21 cellular contexts compared by ENCODE assay signal in the genomic region with DNA sequence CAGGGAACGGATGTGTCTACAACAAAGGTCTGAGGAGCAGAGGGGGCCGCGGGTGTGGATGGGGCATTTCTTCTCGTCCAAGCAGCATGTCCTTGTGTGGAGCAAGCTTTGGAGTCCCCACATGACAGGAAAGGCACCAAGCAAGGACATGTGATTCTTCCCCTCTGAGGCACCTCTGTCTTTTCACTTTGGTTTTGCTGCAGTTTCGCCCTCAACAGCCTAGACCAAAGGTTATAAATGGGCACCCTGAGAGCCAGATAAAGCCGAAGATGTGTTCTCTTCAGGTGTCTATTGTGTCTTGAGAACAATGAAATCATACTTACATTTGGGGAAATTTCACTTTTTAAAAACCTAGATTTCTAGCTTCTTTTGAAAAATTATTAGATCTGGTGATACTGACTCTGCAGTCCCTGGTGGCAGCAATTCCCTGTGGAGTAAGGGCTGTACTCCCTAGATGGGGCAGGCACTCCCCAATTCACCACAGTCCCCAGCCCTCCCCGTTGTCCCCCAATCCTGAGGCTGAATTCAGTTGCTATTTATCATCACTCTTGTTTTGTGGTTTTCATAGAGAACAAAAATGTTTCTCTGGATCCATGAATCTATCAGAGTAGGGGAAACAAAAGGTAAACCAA.
"Had no signal": no experiment of that assay in that cellular context is flagged by ENCODE, and none has a peak within 500 bp of the region (broad histone marks: within the 10 kb centered on the region; RNA-seq: fewer than 3 reads in every experiment).

No MANE protein-coding gene starts in this region.

- H3K9me3 ChIP-seq: left lung, pancreas, prostate gland, suprapubic skin, thoracic aorta, tibial artery, uterus had no signal

- H3K4me3 ChIP-seq: left lung, lung, pancreas, prostate gland, skin epidermis, suprapubic skin, thoracic aorta, tibial artery, uterus had no signal

- H3K36me3 ChIP-seq: pancreas, prostate gland, uterus had no signal

- H3K27me3 ChIP-seq: left lung, pancreas, suprapubic skin, tibial artery, uterus had no signal

- DNase-seq: hippocampal formation; kidney; left colon; left lung; naive thymus-derived CD8-positive, alpha-beta T cell; nucleus accumbens; pancreas; posterior cingulate gyrus; retina; right cardiac atrium; stimulated activated CD4-positive, alpha-beta T cell treated with anti-CD3 and anti-CD28 coated beads, Interleukin-12 subunit alpha, Interleukin-12 subunit beta, amount 100 ng/mL, for 4 hours; stimulated activated CD4-positive, alpha-beta T cell treated with anti-CD3 and anti-CD28 coated beads, Interleukin-4, amount 100 ng/mL, for 1 hour; stimulated activated naive B cell treated with anti-CD40 and anti-IgM and Interleukin-4, amounts not matched to agents 10 μg/mL and 1 μg/mL and 100 μg/mL, for 72 hours; tibial artery; uterus had no signal

- H3K4me1 ChIP-seq: left lung, prostate gland had no signal

- ATAC-seq: left colon; left lung; naive thymus-derived CD8-positive, alpha-beta T cell; pancreas; right cardiac atrium; sciatic nerve; stimulated activated naive B cell treated with anti-CD40 and anti-IgM and Interleukin-4, amounts not matched to agents 10 μg/mL and 1 μg/mL and 100 μg/mL, for 72 hours had no signal

- H3K27ac ChIP-seq: left lung, pancreas, prostate gland, skin epidermis, suprapubic skin, thoracic aorta, tibial artery, uterus had no signal

- FAIRE-seq: kidney, pancreas had no signal
